8 cellular contexts compared by ENCODE assay signal in genomic region chr1:52403566-52404115, GRCh38. TPM values are rescaled to one million over a fixed set of nuclear protein-coding genes. Genes with fewer than 3 reads are reported as not detected.
DNase-seq lines count a peak whose midpoint lies in the region; ATAC-seq and TF ChIP-seq lines count a peak whose summit lies in the region.

No MANE protein-coding gene starts in this region.

- H2BK120ac ChIP-seq in trophoblast cell (ENCODE audit: insufficient read depth, low read length, poor library complexity) = no peak overlapping the region

- peak overlapping the region; percentile 89 for H3K4me3 ChIP-seq in trophoblast cell (ENCODE audit: low read depth, low read length)

- no CpG with 5 or more reads among the region's 16 CpGs for WGBS in trophoblast cell (ENCODE audit: extremely low coverage, insufficient coverage, insufficient read length)

- peaks cover 22 to 46% of the 10 kb centered on the region in 2 donors for H3K36me3 Mint-ChIP-seq in CD14-positive monocyte

- peak overlapping the region; percentile 100 for H3K4me3 Mint-ChIP-seq in CD14-positive monocyte

- no peak overlapping the region for H2BK12ac ChIP-seq in trophoblast cell (ENCODE audit: low read length)

- no peak for TF ChIP-seq CTCF in CD14-positive monocyte (IDR thresholded peaks at IDR 0.05)

- no peak overlapping the region for H3K23ac ChIP-seq in trophoblast cell (ENCODE audit: low read length)

- H3K9ac ChIP-seq in trophoblast cell (ENCODE audit: low read length) = peak overlapping the region; percentile 31

- H2AFZ ChIP-seq in trophoblast cell (ENCODE audit: insufficient read depth, low read length, poor library complexity) = peak overlapping the region; percentile 84

- H3K18ac ChIP-seq in trophoblast cell (ENCODE audit: low read length) = peak overlapping the region; percentile 10

- no peaks in the 10 kb centered on the region for H3K79me2 ChIP-seq in trophoblast cell (ENCODE audit: control insufficient read depth, insufficient read depth, low read length, poor library complexity)

- H3K4me2 ChIP-seq in trophoblast cell (ENCODE audit: low read length) = peak overlapping the region; percentile 74

- H3K4me1 Mint-ChIP-seq in CD14-positive monocyte = peaks cover 30% of the 10 kb centered on the region

- no peak overlapping the region for H4K8ac ChIP-seq in trophoblast cell (ENCODE audit: low read depth, low read length)

- H3K36me3 ChIP-seq in trophoblast cell (ENCODE audit: control insufficient read depth in 1 of 2, insufficient read depth in 2 of 2, low read length in 2 of 2) = peaks cover 4 to 21% of the 10 kb centered on the region in 2 experiments

- H4K91ac ChIP-seq in trophoblast cell (ENCODE audit: low read depth, low read length) = no peak overlapping the region

- no peak overlapping the region for H2AK5ac ChIP-seq in trophoblast cell (ENCODE audit: low read length)

- intact Hi-C loops in CD14-positive monocyte (cut with micrococcal nuclease) = loop anchor here (1.0 to 10.0 kb wide), 7 partner anchors 38 to 529 kb away; partner anchors contain the start of genes NRDC (in 2 of the 2), BTF3L4 (in 1 of the 2), COA7 (in 1 of the 2) and TUT4 (in 1 of the 2)

- H3K27me3 Mint-ChIP-seq in CD14-positive monocyte (ENCODE audit: low read depth in 3 of 3) = peaks cover 0 to 1% (median 0%) of the 10 kb centered on the region in 3 donors

- peak overlapping the region; percentile 98 to 99 (median 98) for H3K27ac Mint-ChIP-seq in CD14-positive monocyte

- peak overlapping the region; percentile 13 for H3K27ac ChIP-seq in trophoblast cell (ENCODE audit: low read depth, low read length)

- ATAC-seq in GM19043 (IDR thresholded peaks at IDR 0.05; ENCODE audit: low read depth, unreplicated experiment) = peak; percentile 27
- peak; percentile 31 for ATAC-seq in HG03196 (IDR thresholded peaks at IDR 0.05; ENCODE audit: unreplicated experiment)

- H3K14ac ChIP-seq in trophoblast cell (ENCODE audit: low read length) = no peak overlapping the region

- H3K27me3 ChIP-seq in trophoblast cell (ENCODE audit: insufficient read depth, low read length) = no peaks in the 10 kb centered on the region

- no peaks in the 10 kb centered on the region for H3K4me1 ChIP-seq in trophoblast cell (ENCODE audit: control insufficient read depth in 1 of 2, insufficient read depth in 2 of 2, low read length in 2 of 2)

- no peak overlapping the region for H3K4ac ChIP-seq in trophoblast cell (ENCODE audit: low read depth, low read length)

- peak; percentile 56 for DNase-seq in CD14-positive monocyte (ENCODE audit: low spot score)
- peak; percentile 72 to 90 for DNase-seq in NOMO-1 (lab: John Stamatoyannopoulos, UW; ENCODE audit: unreplicated experiment in 2 of 2)
- DNase-seq in activated T-cell treated with anti-CD3 and anti-CD28 coated beads for 48 hours (ENCODE audit: low read depth) = peak; percentile 38
- peak; percentile 61 for DNase-seq in fibroblast of the conjunctiva (ENCODE audit: low read depth)
- peak; percentile 61 to 82 for DNase-seq in trophoblast cell
- DNase-seq in NCI-H1092 (lab: John Stamatoyannopoulos, UW) = no peak

- peaks cover 5% of the 10 kb centered on the region for H3K79me1 ChIP-seq in trophoblast cell (ENCODE audit: low read length)

- H3K9me3 Mint-ChIP-seq in CD14-positive monocyte = peaks cover 0 to 3% (median 0%) of the 10 kb centered on the region in 7 donors

- no peak overlapping the region for H4K12ac ChIP-seq in trophoblast cell (ENCODE audit: low read depth, low read length)

- H2BK5ac ChIP-seq in trophoblast cell (ENCODE audit: low read depth, low read length, poor library complexity) = no peak overlapping the region

- no peaks in the 10 kb centered on the region for H3K9me3 ChIP-seq in trophoblast cell (ENCODE audit: insufficient read depth, low read depth, low read length)

RNA-seq across cellular contexts. Expression of gene ORC1, which starts 0.6 kb away (rescaled TPM):
- polyA plus RNA-seq in CD14-positive monocyte = under 1 TPM in 1 of 2 donors, not detected in 1; 0.12 TPM
- polyA plus RNA-seq in trophoblast cell (2013) = 11.3 and 11.6 TPM in 2 replicates

RNA-seq across cellular contexts. Expression of gene PRPF38A, which starts 0.8 kb away (rescaled TPM):
- polyA plus RNA-seq in CD14-positive monocyte = 10 to 100 TPM; 25.2 to 30.9 TPM
- 58.2 and 60.9 TPM in 2 replicates for polyA plus RNA-seq in trophoblast cell (2013)

RNA-seq across cellular contexts. Expression of gene CC2D1B, which starts 37.6 kb away (rescaled TPM):
- polyA plus RNA-seq in CD14-positive monocyte = 1 to 10 TPM; 1.7 to 2.4 TPM
- polyA plus RNA-seq in trophoblast cell (2013) = 20.1 and 21.0 TPM in 2 replicates
